8 cellular contexts compared by ENCODE assay signal in the genomic region with DNA sequence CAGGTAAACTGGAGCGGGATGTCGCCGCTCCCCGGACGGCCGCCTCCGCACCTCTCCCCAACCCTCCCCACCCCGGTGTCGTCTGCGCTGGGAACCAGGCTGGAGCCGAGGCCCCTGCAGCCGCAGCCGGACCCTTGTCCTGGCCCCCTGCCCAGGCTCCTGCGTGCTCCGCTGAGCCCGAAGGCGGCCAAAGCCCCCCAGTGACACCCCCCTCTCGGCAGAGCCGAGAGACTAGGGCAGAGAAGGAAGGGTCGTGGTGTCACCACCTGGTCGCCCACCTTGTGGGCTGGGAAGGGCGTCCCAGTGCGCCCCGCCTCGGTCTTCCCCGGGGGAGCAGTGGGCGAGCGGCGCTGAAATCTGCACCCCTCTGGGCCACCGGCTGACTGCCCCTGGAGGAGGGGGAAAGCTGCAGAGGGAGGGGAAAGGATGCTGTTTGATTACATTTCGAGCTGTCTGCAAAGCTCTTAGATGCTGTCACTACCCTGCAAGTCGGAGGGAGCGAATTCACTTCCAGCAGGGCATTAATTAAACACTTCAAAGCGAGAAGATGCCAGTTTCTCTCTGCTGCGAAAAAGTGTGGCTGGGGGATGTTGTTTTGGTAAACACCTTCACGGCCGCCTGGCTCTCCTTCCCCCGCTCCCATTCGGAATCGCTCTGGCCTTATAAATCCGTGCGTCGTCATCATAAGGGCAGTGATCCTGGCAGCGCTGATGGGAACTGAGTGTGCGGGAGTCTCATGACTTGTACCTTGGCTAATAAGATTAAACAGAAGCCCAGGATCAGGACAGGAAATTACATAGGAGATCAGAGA. TPM values are rescaled to one million over a fixed set of nuclear protein-coding genes. Genes with fewer than 3 reads are reported as not detected.
A peak's percentile ranks its signal among the peaks of the same experiment; 100 is the strongest.
DNase-seq lines count a peak whose midpoint lies in the region; ATAC-seq and TF ChIP-seq lines count a peak whose summit lies in the region.

No MANE protein-coding gene starts in this region.

- TF ChIP-seq CTCF in Caco-2 (IDR thresholded peaks at IDR 0.05; ENCODE audit: insufficient read depth in 1 of 2, low read depth in 1 of 2, low read length in 1 of 2, severe bottlenecking in 1 of 2, unreplicated experiment in 1 of 2), result no peak
- no peak for TF ChIP-seq CTCF in brain (conservative IDR thresholded peaks at IDR 0.05)
- no peak for TF ChIP-seq CTCF in spleen (IDR thresholded peaks at IDR 0.05 in 8 of 11, conservative IDR thresholded peaks at IDR 0.05 in 3 of 11)
- no peak for TF ChIP-seq CTCF in GM13977 (IDR thresholded peaks at IDR 0.05; ENCODE audit: extremely low read depth, insufficient read depth, missing control alignments)

- ATAC-seq in GM18873 (IDR thresholded peaks at IDR 0.05; ENCODE audit: low FRiP score, unreplicated experiment), result no peak

- in situ Hi-C loops in GM13977 (cut with MboI; ENCODE audit: low pct_unique_long_range_greater_than_20kb, low sequenced_read_pairs, unreplicated experiment), result no loop called here

- CTCF ChIA-PET in Caco-2 (lab: Charles Lee), result no interaction called here

- no peak for TF ChIP-seq POLR2A in spleen (IDR thresholded peaks at IDR 0.05)

- H3K27me3 ChIP-seq in Caco-2 (replicated peaks; ENCODE audit: control insufficient read depth, insufficient read depth, low read length), result 0 out of 2 replicates have a peak, but pooled peaks cover 2% of the 10 kb centered on the region
- peaks cover 29% of the 10 kb centered on the region for H3K27me3 ChIP-seq in HUES6 (ENCODE audit: control insufficient read depth, insufficient read depth, low read length)
- H3K27me3 ChIP-seq in spleen (replicated peaks in 1 of 7), result peaks cover 0 to 31% (median 9%) of the 10 kb centered on the region in 7 donors
- H3K27me3 ChIP-seq in effector memory CD4-positive, alpha-beta T cell (replicated peaks; ENCODE audit: control insufficient read depth, insufficient read depth, low read length, poor library complexity, severe bottlenecking), result peaks cover 7% of the 10 kb centered on the region

- H3K36me3 Mint-ChIP-seq in Caco-2 (ENCODE audit: insufficient read depth, unreplicated experiment), result no peaks in the 10 kb centered on the region
- no peaks in the 10 kb centered on the region for H3K36me3 Mint-ChIP-seq in brain

- H3K27me3 Mint-ChIP-seq in Caco-2 (ENCODE audit: insufficient read depth, unreplicated experiment) (peaks cover 13% of the 10 kb centered on the region), brain (peaks cover 18% of the 10 kb centered on the region)

- H3K4me3 ChIP-seq in Caco-2 (ENCODE audit: low read depth, low read length) (peak overlapping the region; percentile 48), HUES6 (ENCODE audit: low read depth, low read length) (peak overlapping the region; percentile 77), spleen (peak overlapping the region; percentile 22 to 78 (median 54))
- H3K4me3 ChIP-seq in effector memory CD4-positive, alpha-beta T cell (ENCODE audit: insufficient read depth, low read depth, low read length, poor library complexity, severe bottlenecking), result no peak overlapping the region

- H3K4me3 Mint-ChIP-seq in Caco-2 (ENCODE audit: unreplicated experiment) (peak overlapping the region; percentile 74), brain (peak overlapping the region; percentile 84 to 88 (median 86))

- H3K4me1 ChIP-seq in Caco-2, result peaks cover 5% of the 10 kb centered on the region; the same call in 1 of the 2 replicates
- H3K4me1 ChIP-seq in HUES6 (ENCODE audit: control insufficient read depth, insufficient read depth, low read length), result peaks cover 14% of the 10 kb centered on the region
- peaks cover 0 to 14% (median 8%) of the 10 kb centered on the region in 6 donors for H3K4me1 ChIP-seq in spleen
- no peaks in the 10 kb centered on the region for H3K4me1 ChIP-seq in effector memory CD4-positive, alpha-beta T cell (ENCODE audit: control insufficient read depth, insufficient read depth, low read length, poor library complexity, severe bottlenecking)

- DNase-seq in Caco-2, result no peak
- DNase-seq in iris pigment epithelial cell (ENCODE audit: low read depth), result peak; percentile 53
- DNase-seq in spleen, result no peak
- no peak for DNase-seq in GM13977 (ENCODE audit: low spot score)
- no peak for DNase-seq in effector memory CD4-positive, alpha-beta T cell

- H3K27ac ChIP-seq in HUES6 (ENCODE audit: low read depth, low read length), result no peak overlapping the region
- peak overlapping the region in 4 of 8 donors; percentile 10 to 52 (median 33) for H3K27ac ChIP-seq in spleen
- no peak overlapping the region for H3K27ac ChIP-seq in effector memory CD4-positive, alpha-beta T cell (ENCODE audit: insufficient read depth, low read length, poor library complexity, severe bottlenecking)

- 13 to 48% (median 23%) methylated on average over 19 to 45 of the region's 45 CpGs for WGBS in spleen, 5 donors

- intact Hi-C loops in Caco-2 (cut with micrococcal nuclease; ENCODE audit: unreplicated experiment), result no loop called here
- intact Hi-C loops in spleen (cut with DNase I; ENCODE audit: low total_unique reads), result no loop called here

- no peaks in the 10 kb centered on the region for H3K4me1 Mint-ChIP-seq in Caco-2 (ENCODE audit: low read depth, unreplicated experiment)
- peaks cover 43% of the 10 kb centered on the region for H3K4me1 Mint-ChIP-seq in brain

- H3K9me3 Mint-ChIP-seq in Caco-2 (ENCODE audit: unreplicated experiment), result no peaks in the 10 kb centered on the region
- peaks cover 0 to 2% (median 0%) of the 10 kb centered on the region in 5 experiments for H3K9me3 Mint-ChIP-seq in brain

- H3K9me3 ChIP-seq in Caco-2 (no peaks in the 10 kb centered on the region), HUES6 (ENCODE audit: control insufficient read depth, insufficient read depth, low read depth, low read length) (no peaks in the 10 kb centered on the region), spleen (no peaks in the 10 kb centered on the region)
- H3K9me3 ChIP-seq in effector memory CD4-positive, alpha-beta T cell (ENCODE audit: control insufficient read depth, low read length), result no peaks in the 10 kb centered on the region

- H3K27ac Mint-ChIP-seq in Caco-2 (ENCODE audit: unreplicated experiment) (no peak overlapping the region), brain (peak overlapping the region in 4 of 5 experiments; percentile 41 to 92 (median 84))

- no TSS peak for BruUV-seq in Caco-2 (replicated peaks; lab: Mats Ljungman, UMichigan)

- H3K9ac ChIP-seq in HUES6 (ENCODE audit: low read length), result peak overlapping the region; percentile 38

- H3K36me3 ChIP-seq in Caco-2 (ENCODE audit: control insufficient read depth, insufficient read depth, low read length) (no peaks in the 10 kb centered on the region), HUES6 (ENCODE audit: control insufficient read depth, insufficient read depth, low read length) (no peaks in the 10 kb centered on the region), spleen (no peaks in the 10 kb centered on the region)
- no peaks in the 10 kb centered on the region for H3K36me3 ChIP-seq in effector memory CD4-positive, alpha-beta T cell (ENCODE audit: control insufficient read depth, insufficient read depth, low read length)

- POLR2A ChIA-PET in Caco-2 (lab: Charles Lee), result interaction anchor here (0.6 kb wide), 1 partner anchor 27 kb away, joined by 3 read pairs; no protein-coding TSS in a partner anchor

RNA-seq across cellular contexts. Expression of gene DYNC1I1, which starts 0.6 kb away (rescaled TPM):
- total RNA-seq in Caco-2 (2022), result 6.8 and 8.3 TPM in 2 replicates
- 21.6 TPM for polyA plus RNA-seq in brain (ENCODE audit: insufficient read depth, low read depth, low replicate concordance)
- total RNA-seq in spleen, result 1 to 10 TPM in 4 of 7 donors, under 1 TPM in 3; 0.81 to 7.5 (median 1.5) TPM
- polyA plus RNA-seq in spleen, result under 1 TPM; 0.21 to 0.65 (median 0.29) TPM
